Comparison of ENCODE assay signal across 11 cellular contexts in genomic region chr1:233708416-233708815, GRCh38.
"Had no signal": no experiment of that assay in that cellular context is flagged by ENCODE, and none has a peak within 500 bp of the region (broad histone marks: within the 10 kb centered on the region; RNA-seq: fewer than 3 reads in every experiment).

No MANE protein-coding gene starts in this region.

- H3K4me3 ChIP-seq: adrenal gland, stomach, thoracic aorta had no signal

- H3K9me3 Mint-ChIP-seq: activated T-helper 2 cell treated with anti-CD3 and anti-CD28 coated beads, Interferon-gamma antibody, Interleukin-2, Interleukin-4, amounts not matched to agents 10 μg/mL and 5 μg/mL and 100 μg/mL, durations not matched to agents 14 hours and 24 hours and 36 hours had no signal

- H3K4me3 Mint-ChIP-seq: nephron progenitor cell had no signal

- H3K36me3 ChIP-seq: adrenal gland, stomach, thoracic aorta had no signal

- H3K27me3 ChIP-seq: adrenal gland, stomach had no signal

- H3K9me3 ChIP-seq: adrenal gland, stomach, thoracic aorta had no signal

- H3K27ac Mint-ChIP-seq: activated T-helper 2 cell treated with anti-CD3 and anti-CD28 coated beads, Interferon-gamma antibody, Interleukin-2, Interleukin-4, amounts not matched to agents 10 μg/mL and 5 μg/mL and 100 μg/mL, durations not matched to agents 14 hours and 24 hours and 36 hours; nephron progenitor cell had no signal

- ATAC-seq: left colon had no signal

- DNase-seq: activated CD4-positive, alpha-beta T cell treated with anti-CD3 and anti-CD28 coated beads, Interleukin-2, amount 50 U/mL, for 1 hour; activated naive CD4-positive, alpha-beta T cell treated with anti-CD3 and anti-CD28 coated beads, Interleukin-2, amount 50 U/mL, for 16 hours; adrenal gland; dermis blood vessel endothelial cell; left colon; nephron progenitor cell; stimulated activated CD4-positive, alpha-beta T cell treated with anti-CD3 and anti-CD28 coated beads, Interleukin-4, amount 100 ng/mL, for 24 hours; stomach; T-helper 2 cell had no signal
